ENCODE assay signal across 1 cellular context in the genomic region with DNA sequence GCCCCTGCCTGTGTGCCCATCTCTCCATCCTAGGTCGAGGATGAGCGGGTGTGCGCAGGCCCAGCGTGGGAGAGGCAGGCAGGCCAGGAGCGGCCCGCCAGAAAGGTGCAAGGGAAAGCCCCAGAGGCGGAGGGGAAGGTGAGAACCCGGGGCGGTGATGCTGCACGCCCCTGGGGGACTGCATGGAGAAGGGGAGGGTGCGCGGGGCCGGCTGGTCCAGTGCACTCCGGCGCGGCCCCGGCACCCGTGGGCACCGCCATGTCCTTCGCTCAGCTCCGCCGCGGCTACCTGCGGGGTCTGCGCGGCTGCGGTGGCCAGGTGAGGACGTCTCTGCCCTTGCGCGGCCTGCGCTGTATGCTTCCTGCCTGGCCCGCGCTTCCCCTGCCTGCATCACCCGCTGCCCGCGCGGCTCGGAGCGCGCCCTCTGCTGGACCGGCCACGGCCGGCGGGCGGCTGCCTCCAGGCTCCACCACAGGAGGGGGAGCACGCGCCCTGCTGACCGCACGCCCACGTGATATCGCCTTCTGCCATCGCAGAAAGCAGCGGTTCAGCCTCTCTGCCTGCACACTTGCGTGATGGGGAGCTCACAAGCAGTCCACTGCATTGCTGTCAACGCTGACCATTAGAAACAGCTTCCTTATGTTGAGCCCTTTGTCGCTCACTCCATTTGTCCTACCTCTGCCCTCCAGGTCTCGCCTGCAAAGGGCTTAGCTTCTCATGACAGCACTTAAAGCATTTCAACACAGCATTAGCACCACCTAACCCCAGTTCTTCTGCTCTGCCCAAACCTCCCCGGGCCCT.
A peak's percentile ranks its signal among the peaks of the same experiment; 100 is the strongest.
TF ChIP-seq lines count a peak whose summit lies in the region.

No MANE protein-coding gene starts in this region.

TF ChIP-seq in SK-N-SH, 30 proteins besides CTCF, POLR2A, EP300 and RAD21 (continued from another document):
- TF ChIP-seq, protein P1, sequence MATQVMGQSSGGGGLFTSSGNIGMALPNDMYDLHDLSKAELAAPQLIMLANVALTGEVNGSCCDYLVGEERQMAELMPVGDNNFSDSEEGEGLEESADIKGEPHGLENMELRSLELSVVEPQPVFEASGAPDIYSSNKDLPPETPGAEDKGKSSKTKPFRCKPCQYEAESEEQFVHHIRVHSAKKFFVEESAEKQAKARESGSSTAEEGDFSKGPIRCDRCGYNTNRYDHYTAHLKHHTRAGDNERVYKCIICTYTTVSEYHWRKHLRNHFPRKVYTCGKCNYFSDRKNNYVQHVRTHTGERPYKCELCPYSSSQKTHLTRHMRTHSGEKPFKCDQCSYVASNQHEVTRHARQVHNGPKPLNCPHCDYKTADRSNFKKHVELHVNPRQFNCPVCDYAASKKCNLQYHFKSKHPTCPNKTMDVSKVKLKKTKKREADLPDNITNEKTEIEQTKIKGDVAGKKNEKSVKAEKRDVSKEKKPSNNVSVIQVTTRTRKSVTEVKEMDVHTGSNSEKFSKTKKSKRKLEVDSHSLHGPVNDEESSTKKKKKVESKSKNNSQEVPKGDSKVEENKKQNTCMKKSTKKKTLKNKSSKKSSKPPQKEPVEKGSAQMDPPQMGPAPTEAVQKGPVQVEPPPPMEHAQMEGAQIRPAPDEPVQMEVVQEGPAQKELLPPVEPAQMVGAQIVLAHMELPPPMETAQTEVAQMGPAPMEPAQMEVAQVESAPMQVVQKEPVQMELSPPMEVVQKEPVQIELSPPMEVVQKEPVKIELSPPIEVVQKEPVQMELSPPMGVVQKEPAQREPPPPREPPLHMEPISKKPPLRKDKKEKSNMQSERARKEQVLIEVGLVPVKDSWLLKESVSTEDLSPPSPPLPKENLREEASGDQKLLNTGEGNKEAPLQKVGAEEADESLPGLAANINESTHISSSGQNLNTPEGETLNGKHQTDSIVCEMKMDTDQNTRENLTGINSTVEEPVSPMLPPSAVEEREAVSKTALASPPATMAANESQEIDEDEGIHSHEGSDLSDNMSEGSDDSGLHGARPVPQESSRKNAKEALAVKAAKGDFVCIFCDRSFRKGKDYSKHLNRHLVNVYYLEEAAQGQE (IDR thresholded peaks at IDR 0.05; ENCODE audit: low read depth, low read length): no peak
- TF ChIP-seq NFIC (IDR thresholded peaks at IDR 0.05; ENCODE audit: borderline replicate concordance): no peak
- TF ChIP-seq RXRA (IDR thresholded peaks at IDR 0.05; ENCODE audit: borderline replicate concordance, low read depth): no peak
- TF ChIP-seq MXI1 (IDR thresholded peaks at IDR 0.05; ENCODE audit: low read depth, low read length): no peak; the same call in 1 of the 2 replicates
- no peak for TF ChIP-seq MEF2A (IDR thresholded peaks at IDR 0.05; ENCODE audit: borderline replicate concordance, low read depth)
- TF ChIP-seq TCF12 (IDR thresholded peaks at IDR 0.05): no peak
- TF ChIP-seq FOXM1 (IDR thresholded peaks at IDR 0.05; ENCODE audit: low read depth): no peak
- TF ChIP-seq, protein P2, sequence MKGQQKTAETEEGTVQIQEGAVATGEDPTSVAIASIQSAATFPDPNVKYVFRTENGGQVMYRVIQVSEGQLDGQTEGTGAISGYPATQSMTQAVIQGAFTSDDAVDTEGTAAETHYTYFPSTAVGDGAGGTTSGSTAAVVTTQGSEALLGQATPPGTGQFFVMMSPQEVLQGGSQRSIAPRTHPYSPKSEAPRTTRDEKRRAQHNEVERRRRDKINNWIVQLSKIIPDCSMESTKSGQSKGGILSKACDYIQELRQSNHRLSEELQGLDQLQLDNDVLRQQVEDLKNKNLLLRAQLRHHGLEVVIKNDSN (IDR thresholded peaks at IDR 0.05; ENCODE audit: borderline replicate concordance, low read depth): peak; percentile 78
- TF ChIP-seq TEAD4 (IDR thresholded peaks at IDR 0.05; ENCODE audit: borderline replicate concordance, insufficient read depth): no peak
- TF ChIP-seq FOXJ3 (CRISPR knock-in tag; IDR thresholded peaks at IDR 0.05): no peak
- TF ChIP-seq EZH2phosphoT487 (IDR thresholded peaks at IDR 0.05; ENCODE audit: borderline replicate concordance, low read depth): no peak
- TF ChIP-seq FOSL2 (IDR thresholded peaks at IDR 0.05; ENCODE audit: borderline replicate concordance, low read depth): no peak
- TF ChIP-seq RCOR1 (IDR thresholded peaks at IDR 0.05; ENCODE audit: low read length): no peak; the same call in 1 of the 2 replicates
- TF ChIP-seq, protein P3, sequence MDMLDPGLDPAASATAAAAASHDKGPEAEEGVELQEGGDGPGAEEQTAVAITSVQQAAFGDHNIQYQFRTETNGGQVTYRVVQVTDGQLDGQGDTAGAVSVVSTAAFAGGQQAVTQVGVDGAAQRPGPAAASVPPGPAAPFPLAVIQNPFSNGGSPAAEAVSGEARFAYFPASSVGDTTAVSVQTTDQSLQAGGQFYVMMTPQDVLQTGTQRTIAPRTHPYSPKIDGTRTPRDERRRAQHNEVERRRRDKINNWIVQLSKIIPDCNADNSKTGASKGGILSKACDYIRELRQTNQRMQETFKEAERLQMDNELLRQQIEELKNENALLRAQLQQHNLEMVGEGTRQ (IDR thresholded peaks at IDR 0.05; ENCODE audit: borderline replicate concordance, low read depth, low read length): no peak
